ENCODE assay signal across 12 cellular contexts in the genomic region with DNA sequence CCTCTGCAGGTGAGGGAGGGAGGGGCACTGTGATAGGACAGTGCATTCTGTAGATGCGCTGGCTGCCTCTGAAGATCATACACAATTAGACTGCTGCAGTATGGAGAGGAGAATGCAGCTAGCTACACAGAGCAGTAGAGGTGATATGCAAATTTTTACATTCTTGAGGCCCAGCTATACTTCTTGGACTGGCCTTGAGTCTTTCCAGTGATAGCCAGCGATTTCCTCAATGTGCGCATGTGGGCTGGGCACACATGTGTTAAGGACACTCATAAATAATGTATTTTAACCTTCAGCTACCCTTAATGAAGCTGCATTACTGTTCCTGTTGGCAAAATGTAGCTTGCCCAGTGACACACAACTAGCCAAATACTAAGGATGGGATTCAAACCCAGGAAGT. TPM values are rescaled to one million over a fixed set of nuclear protein-coding genes. Genes with fewer than 3 reads are reported as not detected.
DNase-seq lines count a peak whose midpoint lies in the region; ATAC-seq and TF ChIP-seq lines count a peak whose summit lies in the region.
"Had no signal": no experiment of that assay in that cellular context is flagged by ENCODE, and none has a peak within 500 bp of the region (broad histone marks: within the 10 kb centered on the region; RNA-seq: fewer than 3 reads in every experiment).

No MANE protein-coding gene starts in this region.

- H3K27ac Mint-ChIP-seq in CD8-positive, alpha-beta T cell = peak overlapping the region; percentile 74
- H3K27ac Mint-ChIP-seq in T-helper 17 cell (peak overlapping the region; percentile 88), progenitor cell of endocrine pancreas (peak overlapping the region; percentile 79)

- H3K27me3 Mint-ChIP-seq in CD8-positive, alpha-beta T cell (ENCODE audit: low read depth) = no peaks in the 10 kb centered on the region
- H3K27me3 Mint-ChIP-seq in T-helper 17 cell = no peaks in the 10 kb centered on the region
- H3K27me3 Mint-ChIP-seq in progenitor cell of endocrine pancreas = no peaks in the 10 kb centered on the region

- no peak overlapping the region for H3K4me3 Mint-ChIP-seq in CD8-positive, alpha-beta T cell
- H3K4me3 Mint-ChIP-seq in T-helper 17 cell = no peak overlapping the region
- no peak overlapping the region for H3K4me3 Mint-ChIP-seq in progenitor cell of endocrine pancreas (ENCODE audit: low read depth)
- H3K4me3 Mint-ChIP-seq: neural crest cell had no signal

- H3K36me3 ChIP-seq in CD8-positive, alpha-beta T cell (ENCODE audit: insufficient read depth, low read length) = peaks cover 54% of the 10 kb centered on the region
- H3K36me3 ChIP-seq in esophagus squamous epithelium = peaks cover 0 to 99% (median 22%) of the 10 kb centered on the region in 3 donors

- no peak for TF ChIP-seq CTCF in CD8-positive, alpha-beta T cell (IDR thresholded peaks at IDR 0.05)
- TF ChIP-seq CTCF in esophagus squamous epithelium (IDR thresholded peaks at IDR 0.05) = no peak
- TF ChIP-seq CTCF in progenitor cell of endocrine pancreas (IDR thresholded peaks at IDR 0.05; ENCODE audit: unreplicated experiment) = no peak

- H3K27me3 ChIP-seq in CD8-positive, alpha-beta T cell (ENCODE audit: insufficient read depth, low read length) = no peaks in the 10 kb centered on the region
- H3K27me3 ChIP-seq in esophagus squamous epithelium = no peaks in the 10 kb centered on the region
- H3K27me3 ChIP-seq: BLaER1 treated with 17β-estradiol and CSF1 and Interleukin-3, amounts not matched to agents 10 nM and 100 nM had no signal

- POLR2A ChIA-PET in CD8-positive, alpha-beta T cell (lab: Charles Lee) = no interaction called here

- peaks cover 6% of the 10 kb centered on the region for H3K4me1 ChIP-seq in CD8-positive, alpha-beta T cell (ENCODE audit: insufficient read depth, low read length)
- H3K4me1 ChIP-seq in esophagus squamous epithelium = peaks cover 8 to 60% (median 29%) of the 10 kb centered on the region in 3 donors

- H3K27ac ChIP-seq in CD8-positive, alpha-beta T cell (ENCODE audit: low read depth, low read length) = no peak overlapping the region
- peak overlapping the region; percentile 39 to 83 (median 82) for H3K27ac ChIP-seq in esophagus squamous epithelium

- intact Hi-C loops in CD8-positive, alpha-beta T cell (cut with DNase I, micrococcal nuclease) = no loop called here
- intact Hi-C loops in esophagus squamous epithelium (cut with DNase I) = no loop called here

- no peak for DNase-seq in CD8-positive, alpha-beta T cell
- DNase-seq in T-helper 17 cell = no peak
- no peak for DNase-seq in esophagus squamous epithelium (lab: John Stamatoyannopoulos, UW)
- no peak for DNase-seq in progenitor cell of endocrine pancreas (ENCODE audit: low spot score, unreplicated experiment)
- no peak for DNase-seq in ureter (ENCODE audit: low spot score)
- no peak for DNase-seq in NCI-H510A treated with DMSO at 0.1 percent for 48 hours (lab: John Stamatoyannopoulos, UW)
- no peak for DNase-seq in T-helper 9 cell
- DNase-seq: GDM1; stimulated activated naive CD4-positive, alpha-beta T cell had no signal

- TF ChIP-seq POLR2A in esophagus squamous epithelium (IDR thresholded peaks at IDR 0.05) = no peak

- no peaks in the 10 kb centered on the region for H3K9me3 ChIP-seq in CD8-positive, alpha-beta T cell (ENCODE audit: low read length)
- H3K9me3 ChIP-seq in T-helper 17 cell (ENCODE audit: control insufficient read depth, low read length, poor library complexity, severe bottlenecking) (no peaks in the 10 kb centered on the region), esophagus squamous epithelium (no peaks in the 10 kb centered on the region)
- H3K9me3 ChIP-seq: BLaER1 treated with 17β-estradiol and CSF1 and Interleukin-3, amounts not matched to agents 10 nM and 100 nM had no signal

- CTCF ChIA-PET in CD8-positive, alpha-beta T cell (lab: Charles Lee) = no interaction called here

- ATAC-seq in CD8-positive, alpha-beta T cell = no peak
- ATAC-seq in T-helper 17 cell (no peak), HG03025 (IDR thresholded peaks at IDR 0.05; ENCODE audit: low FRiP score, unreplicated experiment) (no peak)

- H3K9me3 Mint-ChIP-seq in CD8-positive, alpha-beta T cell = no peaks in the 10 kb centered on the region
- H3K9me3 Mint-ChIP-seq in progenitor cell of endocrine pancreas (ENCODE audit: low read depth) = no peaks in the 10 kb centered on the region
- H3K9me3 Mint-ChIP-seq: neural crest cell had no signal

- H3K4me1 Mint-ChIP-seq in CD8-positive, alpha-beta T cell (ENCODE audit: low read depth) = peaks cover 19% of the 10 kb centered on the region
- H3K4me1 Mint-ChIP-seq in T-helper 17 cell (peaks cover 20% of the 10 kb centered on the region), progenitor cell of endocrine pancreas (ENCODE audit: low read depth) (no peaks in the 10 kb centered on the region)
- H3K4me1 Mint-ChIP-seq: neural crest cell had no signal

- no peak overlapping the region for H3K4me3 ChIP-seq in CD8-positive, alpha-beta T cell (ENCODE audit: low read depth, low read length)
- H3K4me3 ChIP-seq in esophagus squamous epithelium = no peak overlapping the region
- H3K4me3 ChIP-seq: BLaER1 treated with 17β-estradiol and CSF1 and Interleukin-3, amounts not matched to agents 10 nM and 100 nM had no signal

- H3K36me3 Mint-ChIP-seq in CD8-positive, alpha-beta T cell = peaks cover 88% of the 10 kb centered on the region
- H3K36me3 Mint-ChIP-seq in T-helper 17 cell (ENCODE audit: low read depth) (peaks cover 10% of the 10 kb centered on the region), progenitor cell of endocrine pancreas (ENCODE audit: insufficient read depth) (peaks cover 21% of the 10 kb centered on the region)

- 94 to 98% methylated on average over 3 of the region's 3 CpGs for WGBS in esophagus squamous epithelium, 2 donors

RNA-seq across cellular contexts. Expression of a gene that starts 19.0 kb away (rescaled TPM):
- 10 to 100 TPM; 12.3 TPM for total RNA-seq in CD8-positive, alpha-beta T cell
- total RNA-seq in T-helper 17 cell (10 to 100 TPM; 11.1 to 11.7 TPM), esophagus squamous epithelium (10 to 100 TPM in 3 of 4 donors, 1 to 10 TPM in 1; 7.9 to 13.0 (median 11.6) TPM), progenitor cell of endocrine pancreas (23.8 and 25.2 TPM in 2 replicates), ureter (25.5 TPM)

RNA-seq across cellular contexts. Expression of a gene that starts 27.2 kb away (rescaled TPM):
- total RNA-seq in CD8-positive, alpha-beta T cell = 10 to 100 TPM; 39.0 to 46.0 TPM
- total RNA-seq in T-helper 17 cell = 10 to 100 TPM; 62.8 to 76.2 TPM
- 10 to 100 TPM; 41.7 to 83.9 (median 59.4) TPM for total RNA-seq in esophagus squamous epithelium
- total RNA-seq in progenitor cell of endocrine pancreas = 36.8 and 41.5 TPM in 2 replicates
- 93.1 TPM for total RNA-seq in ureter
